In genomic region chr14:92122761-92123160, GRCh38 we compare ENCODE assay signal across 8 cellular contexts. TPM values are rescaled to one million over a fixed set of nuclear protein-coding genes. Genes with fewer than 3 reads are reported as not detected.
DNase-seq lines count a peak whose midpoint lies in the region; ATAC-seq, FAIRE-seq and TF ChIP-seq lines count a peak whose summit lies in the region.

No MANE protein-coding gene starts in this region.

- TF ChIP-seq EP300 in H1 (IDR thresholded peaks at IDR 0.05; ENCODE audit: borderline replicate concordance in 1 of 2, low read depth in 2 of 2, low read length in 2 of 2) = no peak

- H3K27ac ChIP-seq in CD8-positive, alpha-beta T cell (ENCODE audit: low read depth, low read length) = peak overlapping the region; percentile 88
- no peak overlapping the region for H3K27ac ChIP-seq in H1 (ENCODE audit: low read depth, low read length)

- H2BK20ac ChIP-seq in H1 (ENCODE audit: low read length) = no peak overlapping the region

- ATAC-seq in CD8-positive, alpha-beta T cell = no peak
- no peak for ATAC-seq in HG03108 (IDR thresholded peaks at IDR 0.05; ENCODE audit: unreplicated experiment)

- TF ChIP-seq CTCF in CD8-positive, alpha-beta T cell (IDR thresholded peaks at IDR 0.05) = no peak
- no peak for TF ChIP-seq CTCF in H1 (IDR thresholded peaks at IDR 0.05; ENCODE audit: control extremely low read depth in 1 of 3, insufficient read depth in 1 of 3, low read depth in 1 of 3, low read length in 3 of 3)

- H3K56ac ChIP-seq in H1 (replicated peaks; ENCODE audit: insufficient read length, low read depth, low read length) = no peak overlapping the region

- H3K79me1 ChIP-seq in H1 (ENCODE audit: low read depth, low read length) = 0 out of 2 replicates have a peak, but pooled peaks cover 5% of the 10 kb centered on the region

- no peak overlapping the region for H3K14ac ChIP-seq in H1 (ENCODE audit: insufficient read length)

- H4K20me1 ChIP-seq in H1 (replicated peaks in 1 of 2; ENCODE audit: control insufficient read depth in 1 of 2, insufficient read depth in 2 of 2, low read length in 2 of 2) = no peaks in the 10 kb centered on the region

- H3K9ac ChIP-seq in NT2/D1 (ENCODE audit: insufficient read length, low read depth) = peak overlapping the region; percentile 98
- H3K9ac ChIP-seq in H1 (replicated peaks in 1 of 4; ENCODE audit: extremely low read depth in 1 of 4, low read depth in 3 of 4, low read length in 3 of 4) = peak overlapping the region; percentile 94 to 98 (median 97)

- DNase-seq in CD8-positive, alpha-beta T cell = no peak
- DNase-seq in NT2/D1 (ENCODE audit: low read depth, low spot score) = no peak
- DNase-seq in H1 (ENCODE audit: low read depth in 1 of 2, low spot score in 2 of 2) = no peak
- no peak for DNase-seq in SIG-M5 treated with dmso at 0.1 percent for 504 hours (lab: John Stamatoyannopoulos, UW; ENCODE audit: unreplicated experiment)
- DNase-seq in NCI-H1105 treated with DMSO at 0.1 percent for 48 hours (lab: John Stamatoyannopoulos, UW) = no peak
- DNase-seq in amygdala (lab: John Stamatoyannopoulos, UW) = no peak

- H2AFZ ChIP-seq in H1 (ENCODE audit: low read length) = no peak overlapping the region
- H2AFZ ChIP-seq in neuron (ENCODE audit: low read depth, low read length) = peak overlapping the region; percentile 81

- H3K4me3 ChIP-seq in CD8-positive, alpha-beta T cell (ENCODE audit: low read depth, low read length) = peak overlapping the region; percentile 86
- H3K4me3 ChIP-seq in NT2/D1 (ENCODE audit: insufficient read length, low read depth) (peak overlapping the region; percentile 93), H1 (ENCODE audit: extremely low read depth in 1 of 4, insufficient read depth in 2 of 4, low read depth in 3 of 4, low read length in 4 of 4) (peak overlapping the region; percentile 87 to 100 (median 98)), neuron (ENCODE audit: low read length) (peak overlapping the region; percentile 93)

- peaks cover 41% of the 10 kb centered on the region for H3K36me3 Mint-ChIP-seq in CD8-positive, alpha-beta T cell

- CTCF ChIA-PET in CD8-positive, alpha-beta T cell (lab: Charles Lee) = interaction anchor here (0.8 to 2.3 kb wide), 4 partner anchors 11 to 481 kb away, joined by 3 to 23 read pairs (median 8); partner anchors contain the start of gene ATXN3
- CTCF ChIA-PET in H1 (lab: Charles Lee; ENCODE audit: partially characterized antibody) = interaction anchor here (0.6 to 5.4 kb wide), 4 partner anchors 16 to 566 kb away, joined by 3 to 45 read pairs (median 4); partner anchors contain the start of gene ATXN3

- no peaks in the 10 kb centered on the region for H3K9me3 ChIP-seq in CD8-positive, alpha-beta T cell (ENCODE audit: low read length)
- H3K9me3 ChIP-seq in NT2/D1 (ENCODE audit: insufficient read depth, low read length) (no peaks in the 10 kb centered on the region), H1 (ENCODE audit: insufficient read depth in 2 of 2, low read depth in 1 of 2, low read length in 1 of 2) (no peaks in the 10 kb centered on the region), neuron (ENCODE audit: low read length) (no peaks in the 10 kb centered on the region)

- H3K27me3 Mint-ChIP-seq in CD8-positive, alpha-beta T cell (ENCODE audit: low read depth) = no peaks in the 10 kb centered on the region

- FAIRE-seq in H1 (lab: Jason Lieb, UNC) = no peak

- no peak overlapping the region for H2BK5ac ChIP-seq in H1 (ENCODE audit: low read depth, low read length)

- TF ChIP-seq POLR2A in H1 (IDR thresholded peaks at IDR 0.05; ENCODE audit: control extremely low read depth in 1 of 2, low read depth in 2 of 2, low read length in 2 of 2) = no peak

- peak overlapping the region; percentile 77 to 89 for H3K4me2 ChIP-seq in H1 (ENCODE audit: insufficient read depth in 1 of 2, low read depth in 2 of 2, low read length in 2 of 2)

- H4K5ac ChIP-seq in H1 (ENCODE audit: insufficient read length, low read depth, low read length) = no peak overlapping the region

- H3K9me3 Mint-ChIP-seq in CD8-positive, alpha-beta T cell = no peaks in the 10 kb centered on the region

- no peaks in the 10 kb centered on the region for H3K36me3 ChIP-seq in CD8-positive, alpha-beta T cell (ENCODE audit: insufficient read depth, low read length)
- H3K36me3 ChIP-seq in NT2/D1 (ENCODE audit: insufficient read depth, insufficient read length, low read length) (peaks cover 73% of the 10 kb centered on the region), H1 (ENCODE audit: control insufficient read depth in 2 of 4, insufficient read depth in 4 of 4, low read length in 3 of 4) (peaks cover 2 to 50% (median 14%) of the 10 kb centered on the region in 4 experiments; a peak in 6 of 8 replicates), neuron (ENCODE audit: insufficient read depth, low read length) (peaks cover 23% of the 10 kb centered on the region)

- POLR2A ChIA-PET in CD8-positive, alpha-beta T cell (lab: Charles Lee) = interaction anchor here (0.6 to 4.5 kb wide), 5 partner anchors 11 to 528 kb away, joined by 3 to 63 read pairs (median 9); partner anchors contain the start of gene ATXN3
- POLR2A ChIA-PET in H1 (lab: Charles Lee; ENCODE audit: partially characterized antibody) = interaction anchor here (0.7 to 5.0 kb wide), 11 partner anchors 8 to 373 kb away, joined by 3 to 66 read pairs (median 4); partner anchors contain the start of genes ATXN3 and TRIP11

- H3K79me2 ChIP-seq in H1 (ENCODE audit: control insufficient read depth in 1 of 2, insufficient read depth in 2 of 2, low read length in 2 of 2) = peaks cover 0 to 48% of the 10 kb centered on the region in 2 experiments; a peak in 3 of 4 replicates

- H3K27ac Mint-ChIP-seq in CD8-positive, alpha-beta T cell = peak overlapping the region; percentile 99

- peaks cover 60% of the 10 kb centered on the region for H3K4me1 Mint-ChIP-seq in CD8-positive, alpha-beta T cell (ENCODE audit: low read depth)

- no peak overlapping the region for H4K91ac ChIP-seq in H1 (replicated peaks; ENCODE audit: insufficient read length, low read length)

- H3K27me3 ChIP-seq in CD8-positive, alpha-beta T cell (ENCODE audit: insufficient read depth, low read length) = no peaks in the 10 kb centered on the region
- H3K27me3 ChIP-seq in NT2/D1 (ENCODE audit: insufficient read depth, insufficient read length) (no peaks in the 10 kb centered on the region), H1 (replicated peaks in 1 of 4; ENCODE audit: control insufficient read depth in 3 of 4, extremely low read depth in 1 of 4, insufficient read depth in 3 of 4, low read length in 3 of 4) (no peaks in the 10 kb centered on the region), neuron (ENCODE audit: insufficient read depth, low read length) (no peaks in the 10 kb centered on the region)

- no peak overlapping the region for H2BK15ac ChIP-seq in H1 (ENCODE audit: low read length)

- no peak overlapping the region for H2BK120ac ChIP-seq in H1 (replicated peaks; ENCODE audit: low read depth, low read length)

- no peak overlapping the region for H3K4ac ChIP-seq in H1 (replicated peaks; ENCODE audit: insufficient read length, low read depth, low read length)

- TF ChIP-seq RAD21 in H1 (IDR thresholded peaks at IDR 0.05 in 1 of 2, conservative IDR thresholded peaks at IDR 0.05 in 1 of 2; ENCODE audit: low read depth in 2 of 2, low read length in 2 of 2) = no peak

- peak overlapping the region; percentile 98; the same call in 1 of the 2 replicates for H3K18ac ChIP-seq in H1 (ENCODE audit: extremely low read depth, low read length)

- H3K23me2 ChIP-seq in H1 (ENCODE audit: low read depth, low read length) = peaks cover 6% of the 10 kb centered on the region; the same call in 1 of the 2 replicates

- H3K4me3 Mint-ChIP-seq in CD8-positive, alpha-beta T cell = peak overlapping the region; percentile 99

- no peak overlapping the region for H3K23ac ChIP-seq in H1 (ENCODE audit: insufficient read length)

- peak overlapping the region; percentile 71; the same call in 1 of the 2 replicates for H4K8ac ChIP-seq in H1 (ENCODE audit: extremely low read depth, insufficient read depth, low read length)

- no peak overlapping the region; the same call in 1 of the 2 replicates for H2BK12ac ChIP-seq in H1 (ENCODE audit: low read depth, low read length)

- H2AK5ac ChIP-seq in H1 (ENCODE audit: low read depth, low read length) = peak overlapping the region; percentile 60

- WGBS in H1 (ENCODE audit: extremely low coverage in 1 of 2, insufficient coverage in 1 of 2, insufficient read length in 1 of 2, insufficient replicate concordance in 2 of 2, low coverage in 1 of 2, low lambda C conversion rate in 2 of 2, missing lambda C conversion rate in 1 of 2), 2 experiments = 72% methylated on average over 9 of the region's 9 CpGs; no CpG with 5 or more reads in 1 of the 2 experiments

- H3K4me1 ChIP-seq in CD8-positive, alpha-beta T cell (ENCODE audit: insufficient read depth, low read length) = peaks cover 31% of the 10 kb centered on the region
- H3K4me1 ChIP-seq in NT2/D1 (ENCODE audit: insufficient read depth, insufficient read length) = peaks cover 5% of the 10 kb centered on the region
- H3K4me1 ChIP-seq in H1 (replicated peaks in 1 of 4; ENCODE audit: control insufficient read depth in 3 of 4, insufficient read depth in 4 of 4, low read length in 3 of 4) = peaks cover 0 to 3% (median 0%) of the 10 kb centered on the region in 4 experiments; a peak in 2 of 7 replicates
- peaks cover 5% of the 10 kb centered on the region for H3K4me1 ChIP-seq in neuron (ENCODE audit: insufficient read depth, low read length)

- intact Hi-C loops in CD8-positive, alpha-beta T cell (cut with DNase I, micrococcal nuclease) = loop anchor here (5.0 to 10.0 kb wide), 5 partner anchors 410 to 1365 kb away; partner anchors contain the start of genes GOLGA5 (in 1 of the 2) and RPS6KA5 (in 1 of the 2)

RNA-seq across cellular contexts. Expression of gene CPSF2, which starts 1.0 kb away (rescaled TPM):
- total RNA-seq in CD8-positive, alpha-beta T cell = 10 to 100 TPM; 12.1 to 14.2 TPM
- total RNA-seq in H1 (2021; fragmentation: NEBNext Ultra II Directional; extraction: Animal tissue kit (Norgen Biotek cat#: 25700)) = 130 and 141 TPM in 2 replicates
- polyA plus RNA-seq in H1 (2011; rRNA removed) = 10.0 and 11.3 TPM in 2 replicates
- 27.3 TPM for polyA plus RNA-seq in H1 (2011; cell fraction: cytosol; rRNA removed)
- polyA plus RNA-seq in H1 (2011; cell fraction: nucleus; rRNA removed) = 7.5 TPM
- polyA plus RNA-seq in H1 (2012, experiment 1 of 2) = 53.9 to 104 TPM (median 59.4 TPM) in 4 replicates
- polyA plus RNA-seq in H1 (2012, experiment 2 of 2) = 3.1 TPM
- 32.7 TPM for polyA plus RNA-seq in H1 (2013, experiment 1 of 2)
- polyA plus RNA-seq in H1 (2013, experiment 2 of 2) = 33.9 TPM
- 41.5 and 63.4 TPM in 2 replicates for polyA minus RNA-seq in H1 (2011; rRNA and poly(A)+ RNA removed)
- 41.7 TPM for polyA minus RNA-seq in H1 (2011; cell fraction: cytosol; rRNA and poly(A)+ RNA removed)
- polyA minus RNA-seq in H1 (2011; cell fraction: nucleus; rRNA and poly(A)+ RNA removed) = 37.2 TPM

RNA-seq across cellular contexts. Expression of gene NDUFB1, which starts 1.3 kb away (rescaled TPM):
- 10 to 100 TPM; 38.5 to 43.9 TPM for total RNA-seq in CD8-positive, alpha-beta T cell
- 124 and 127 TPM in 2 replicates for total RNA-seq in H1 (2021; fragmentation: NEBNext Ultra II Directional; extraction: Animal tissue kit (Norgen Biotek cat#: 25700))
- 190 and 271 TPM in 2 replicates for polyA plus RNA-seq in H1 (2011; rRNA removed)
- 358 TPM for polyA plus RNA-seq in H1 (2011; cell fraction: cytosol; rRNA removed)
- 91.3 TPM for polyA plus RNA-seq in H1 (2011; cell fraction: nucleus; rRNA removed)
- polyA plus RNA-seq in H1 (2012, experiment 1 of 2) = 284 to 486 TPM (median 385 TPM) in 4 replicates
- polyA plus RNA-seq in H1 (2012, experiment 2 of 2) = 579 TPM
- polyA plus RNA-seq in H1 (2013, experiment 1 of 2) = 707 TPM
- polyA plus RNA-seq in H1 (2013, experiment 2 of 2) = 742 TPM
- 25.4 and 41.2 TPM in 2 replicates for polyA minus RNA-seq in H1 (2011; rRNA and poly(A)+ RNA removed)
- 29.3 TPM for polyA minus RNA-seq in H1 (2011; cell fraction: cytosol; rRNA and poly(A)+ RNA removed)
- 34.5 TPM for polyA minus RNA-seq in H1 (2011; cell fraction: nucleus; rRNA and poly(A)+ RNA removed)

RNA-seq across cellular contexts. Expression of gene ATXN3, which starts 16.4 kb away (rescaled TPM):
- total RNA-seq in CD8-positive, alpha-beta T cell = 10 to 100 TPM; 26.5 to 27.2 TPM
- total RNA-seq in H1 (2021; fragmentation: NEBNext Ultra II Directional; extraction: Animal tissue kit (Norgen Biotek cat#: 25700)) = 31.7 and 37.2 TPM in 2 replicates
- polyA plus RNA-seq in H1 (2011; rRNA removed) = 4.1 and 8.8 TPM in 2 replicates
- polyA plus RNA-seq in H1 (2011; cell fraction: cytosol; rRNA removed) = 15.8 TPM
- 8.5 TPM for polyA plus RNA-seq in H1 (2011; cell fraction: nucleus; rRNA removed)
- 28.9 to 51.8 TPM (median 34.5 TPM) in 4 replicates for polyA plus RNA-seq in H1 (2012, experiment 1 of 2)
- 3.5 TPM for polyA plus RNA-seq in H1 (2012, experiment 2 of 2)
- 16.3 TPM for polyA plus RNA-seq in H1 (2013, experiment 1 of 2)
- 15.7 TPM for polyA plus RNA-seq in H1 (2013, experiment 2 of 2)
- 14.6 and 19.1 TPM in 2 replicates for polyA minus RNA-seq in H1 (2011; rRNA and poly(A)+ RNA removed)
- polyA minus RNA-seq in H1 (2011; cell fraction: cytosol; rRNA and poly(A)+ RNA removed) = 11.7 TPM
- polyA minus RNA-seq in H1 (2011; cell fraction: nucleus; rRNA and poly(A)+ RNA removed) = 26.7 TPM
